ENCODE assay signal across 25 cellular contexts in genomic region chr3:8709287-8709686, GRCh38. TPM values are rescaled to one million over a fixed set of nuclear protein-coding genes. Genes with fewer than 3 reads are reported as not detected.
DNase-seq lines count a peak whose midpoint lies in the region; ATAC-seq, FAIRE-seq and TF ChIP-seq lines count a peak whose summit lies in the region.
"Had no signal": no experiment of that assay in that cellular context is flagged by ENCODE, and none has a peak within 500 bp of the region (broad histone marks: within the 10 kb centered on the region; RNA-seq: fewer than 3 reads in every experiment).

No MANE protein-coding gene starts in this region.

- no peak for ATAC-seq in GM21526 (IDR thresholded peaks at IDR 0.05; ENCODE audit: low FRiP score, unreplicated experiment)
- ATAC-seq: GM23338 had no signal

- 74% methylated on average over 5 of the region's 5 CpGs for WGBS in esophagus muscularis mucosa
- 78% methylated on average over 5 of the region's 5 CpGs for WGBS in prostate gland
- WGBS in SK-N-SH (ENCODE audit: low lambda C conversion rate), result 45% methylated on average over 3 of the region's 5 CpGs

- TF ChIP-seq POLR2A in esophagus muscularis mucosa (IDR thresholded peaks at IDR 0.05; ENCODE audit: low read depth) (no peak), prostate gland (IDR thresholded peaks at IDR 0.05) (no peak), H54 (IDR thresholded peaks at IDR 0.05; ENCODE audit: low read depth, low read length) (no peak)

- H3K4me3 ChIP-seq in esophagus muscularis mucosa (no peak overlapping the region), prostate gland (no peak overlapping the region), SK-N-SH (ENCODE audit: low read depth in 2 of 2, low read length in 1 of 2) (no peak overlapping the region)
- H3K4me3 ChIP-seq: GM23338, HAP-1 had no signal

- no peaks in the 10 kb centered on the region for H3K9me2 ChIP-seq in SK-N-SH

- no peak overlapping the region for H3K4me2 ChIP-seq in SK-N-SH
- H3K4me2 ChIP-seq: GM23338 had no signal

- H3K27me3 ChIP-seq in esophagus muscularis mucosa (peaks cover 0 to 3% (median 0%) of the 10 kb centered on the region in 4 donors), prostate gland (replicated peaks; ENCODE audit: insufficient read depth) (no peaks in the 10 kb centered on the region), SK-N-SH (ENCODE audit: insufficient read depth) (no peaks in the 10 kb centered on the region; the same call in 1 of the 2 replicates)
- H3K27me3 ChIP-seq: BE2C had no signal

- H3F3A ChIP-seq in SK-N-SH (replicated peaks; ENCODE audit: insufficient read depth), result no peaks in the 10 kb centered on the region

- H3K79me2 ChIP-seq in SK-N-SH (ENCODE audit: insufficient read depth), result no peaks in the 10 kb centered on the region

- TF ChIP-seq RAD21 in SK-N-SH (IDR thresholded peaks at IDR 0.05; ENCODE audit: low read length), result no peak

- FAIRE-seq in H54 (lab: Jason Lieb, UNC), result no peak
- FAIRE-seq: GM18507 had no signal

- TF ChIP-seq EP300 in esophagus muscularis mucosa (IDR thresholded peaks at IDR 0.05) (no peak), SK-N-SH (IDR thresholded peaks at IDR 0.05; ENCODE audit: borderline replicate concordance in 1 of 2, low read depth in 1 of 2, low read length in 1 of 2) (no peak)

- H3K36me3 ChIP-seq in esophagus muscularis mucosa, result no peaks in the 10 kb centered on the region
- H3K36me3 ChIP-seq in prostate gland, result no peaks in the 10 kb centered on the region
- H3K36me3 ChIP-seq in SK-N-SH (replicated peaks in 1 of 2; ENCODE audit: control insufficient read depth in 1 of 2, insufficient read depth in 2 of 2, low read length in 1 of 2), result no peaks in the 10 kb centered on the region
- H3K36me3 ChIP-seq: BE2C, HAP-1 had no signal

- H2AFZ ChIP-seq in SK-N-SH (ENCODE audit: low read depth), result no peak overlapping the region
- H2AFZ ChIP-seq: GM23338 had no signal

- CTCF ChIA-PET in SK-N-SH (lab: Yijun Ruan, JAX), result no interaction called here

- no peak overlapping the region for H3K9ac ChIP-seq in SK-N-SH

- H3K9me3 ChIP-seq in esophagus muscularis mucosa, result no peaks in the 10 kb centered on the region
- H3K9me3 ChIP-seq in prostate gland, result no peaks in the 10 kb centered on the region
- no peaks in the 10 kb centered on the region for H3K9me3 ChIP-seq in SK-N-SH
- H3K9me3 ChIP-seq: BE2C, HAP-1 had no signal

- TF ChIP-seq CTCF in GM20000 (IDR thresholded peaks at IDR 0.05; ENCODE audit: extremely low read depth, missing control alignments) (no peak), esophagus muscularis mucosa (IDR thresholded peaks at IDR 0.05) (no peak), prostate gland (IDR thresholded peaks at IDR 0.05) (no peak), SK-N-SH (IDR thresholded peaks at IDR 0.05) (no peak)

- DNase-seq in AG20443 (ENCODE audit: low spot score), result peak; percentile 1
- peak; percentile 1 for DNase-seq in GM20000 (ENCODE audit: low spot score)
- DNase-seq in esophagus muscularis mucosa (ENCODE audit: extremely low spot score), result peak; percentile 91
- no peak for DNase-seq in prostate gland (ENCODE audit: low spot score)
- DNase-seq in SK-N-SH, result no peak
- no peak for DNase-seq in H54 (ENCODE audit: insufficient read length, low spot score)
- DNase-seq: BE2C, DND-41, HFFc6, KBM-7, MM.1S, NCI-H1048, NCI-H1694 treated with DMSO at 0.1 percent for 48 hours, NCI-H2171, NCI-H226, NCI-H510A, Right ventricle myocardium superior, RPMI8226 had no signal

- POLR2A ChIA-PET in SK-N-SH (lab: Yijun Ruan, JAX), result no interaction called here

- H3K4me1 ChIP-seq in esophagus muscularis mucosa (no peaks in the 10 kb centered on the region), prostate gland (replicated peaks) (peaks cover 4% of the 10 kb centered on the region), SK-N-SH (ENCODE audit: control insufficient read depth in 1 of 2, insufficient read depth in 2 of 2, low read depth in 1 of 2, low read length in 1 of 2) (peaks cover 0 to 18% of the 10 kb centered on the region in 2 experiments; a peak in 2 of 4 replicates)
- H3K4me1 ChIP-seq: BE2C, HAP-1 had no signal

- H4K20me1 ChIP-seq in SK-N-SH (ENCODE audit: insufficient read depth), result no peaks in the 10 kb centered on the region

- intact Hi-C loops in esophagus muscularis mucosa (cut with DNase I) (no loop called here), prostate gland (cut with DNase I) (no loop called here)

- H3K27ac ChIP-seq in esophagus muscularis mucosa (replicated peaks in 1 of 4), result no peak overlapping the region
- H3K27ac ChIP-seq in prostate gland, result peak overlapping the region; percentile 72 to 73
- H3K27ac ChIP-seq in SK-N-SH (ENCODE audit: low read depth in 2 of 2, low read length in 1 of 2), result no peak overlapping the region

TF ChIP-seq in SK-N-SH, 30 proteins besides CTCF, POLR2A, EP300 and RAD21:
- TF ChIP-seq USF2 (IDR thresholded peaks at IDR 0.05; ENCODE audit: borderline replicate concordance, low read depth, low read length), result no peak

RNA-seq across cellular contexts. Expression of gene CAV3, which starts 24.3 kb away (rescaled TPM):
- total RNA-seq in esophagus muscularis mucosa (not detected), prostate gland (1 to 10 TPM in 1 of 2 donors, not detected in 1; 1.2 TPM)
- polyA plus RNA-seq in SK-N-SH (2012; rRNA removed), result not detected in 2 replicates
- polyA plus RNA-seq in SK-N-SH (2012; cell fraction: cytosol; rRNA removed), result not detected in 2 replicates
- polyA plus RNA-seq in SK-N-SH (2012; cell fraction: nucleus; rRNA removed), result not detected in 2 replicates
- total RNA-seq: A673, GM23338, HT1080, SK-MEL-5 had no signal
- polyA plus RNA-seq: GM23338 had no signal

Comparison
In these comparisons a context has a peak if more than half of its experiments do, and no peak if none do; other contexts are left out.
1. DNase-seq: peak in AG20443 (single experiment), GM20000 (single experiment) and esophagus muscularis mucosa (single experiment); none in prostate gland (single experiment), SK-N-SH (single experiment) and H54 (single experiment).
2. H3K27ac ChIP-seq: peak in prostate gland (2 of 2); none in esophagus muscularis mucosa (0 of 4) and SK-N-SH (0 of 2).